Comparison of ENCODE assay signal across 19 cellular contexts in the genomic region with DNA sequence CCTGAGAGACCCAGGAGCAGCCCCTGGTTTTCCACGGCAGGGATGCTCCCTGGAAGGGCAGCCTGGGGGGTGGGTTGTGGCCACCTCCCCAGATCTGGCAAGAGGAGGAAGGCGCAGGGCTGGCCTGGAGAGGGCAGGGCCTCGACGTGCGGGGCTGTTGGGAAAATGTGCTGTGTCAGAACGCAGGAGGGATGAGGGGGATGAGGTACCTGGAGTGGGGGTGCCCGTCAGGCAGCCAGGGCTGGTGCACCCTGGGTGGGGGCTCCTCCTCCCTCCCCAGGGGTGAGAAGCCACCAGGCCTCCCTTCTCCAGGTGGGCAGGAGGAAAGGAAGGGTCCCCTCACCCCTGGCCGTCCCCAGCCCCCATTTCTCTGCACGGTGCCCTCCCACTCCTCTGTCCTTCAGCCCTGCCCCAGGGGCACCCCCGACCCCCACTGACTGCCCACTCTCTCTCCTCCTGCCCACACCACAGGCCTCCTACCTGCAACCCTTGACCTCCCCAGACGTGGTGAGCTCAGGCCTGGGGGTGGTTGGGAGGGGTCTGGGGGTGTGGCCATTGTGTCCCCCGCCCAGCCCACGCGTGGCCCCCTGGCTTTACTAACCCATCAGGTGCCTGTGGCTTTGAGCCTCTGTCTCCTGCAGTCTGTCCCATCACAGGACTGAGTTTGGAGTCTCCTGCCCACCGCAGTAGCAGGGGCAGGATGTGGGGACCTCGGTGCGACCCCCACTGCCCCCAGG. TPM values are rescaled to one million over a fixed set of nuclear protein-coding genes. Genes with fewer than 3 reads are reported as not detected.
DNase-seq lines count a peak whose midpoint lies in the region; ATAC-seq and TF ChIP-seq lines count a peak whose summit lies in the region.
"Had no signal": no experiment of that assay in that cellular context is flagged by ENCODE, and none has a peak within 500 bp of the region (broad histone marks: within the 10 kb centered on the region; RNA-seq: fewer than 3 reads in every experiment).

No MANE protein-coding gene starts in this region.

- intact Hi-C loops in left ventricle myocardium inferior (cut with micrococcal nuclease) = no loop called here
- intact Hi-C loops in right cardiac atrium (cut with DNase I) = loop anchor here in 1 of 4 donors (5.0 kb wide), 1 partner anchor 37 kb away; no protein-coding TSS in a partner anchor
- intact Hi-C loops in colonic mucosa (cut with DNase I) = no loop called here
- intact Hi-C loops in gastrocnemius medialis (cut with DNase I; ENCODE audit: low total_unique reads) = no loop called here
- intact Hi-C loops in upper lobe of right lung (cut with DNase I) = no loop called here
- intact Hi-C loops in psoas muscle (cut with DNase I) = loop anchor here in 1 of 2 donors (5.0 kb wide), 1 partner anchor 37 kb away; no protein-coding TSS in a partner anchor

- H3K4me3 ChIP-seq in left ventricle myocardium inferior (no peak overlapping the region), right cardiac atrium (ENCODE audit: low read length) (no peak overlapping the region), colonic mucosa (no peak overlapping the region), gastrocnemius medialis (no peak overlapping the region), upper lobe of right lung (no peak overlapping the region), psoas muscle (no peak overlapping the region)

- H3K27me3 ChIP-seq in left ventricle myocardium inferior (ENCODE audit: low read depth) (no peaks in the 10 kb centered on the region), right cardiac atrium (ENCODE audit: control insufficient read depth, insufficient read depth) (no peaks in the 10 kb centered on the region), colonic mucosa (no peaks in the 10 kb centered on the region), gastrocnemius medialis (no peaks in the 10 kb centered on the region), upper lobe of right lung (no peaks in the 10 kb centered on the region), psoas muscle (ENCODE audit: insufficient read depth in 3 of 3, low read length in 2 of 3) (no peaks in the 10 kb centered on the region)

- H3K9me3 ChIP-seq in left ventricle myocardium inferior (replicated peaks) (no peaks in the 10 kb centered on the region), right cardiac atrium (ENCODE audit: control insufficient read depth, low read length) (no peaks in the 10 kb centered on the region), colonic mucosa (no peaks in the 10 kb centered on the region), gastrocnemius medialis (no peaks in the 10 kb centered on the region), upper lobe of right lung (no peaks in the 10 kb centered on the region), psoas muscle (no peaks in the 10 kb centered on the region)

- TF ChIP-seq POLR2A in gastrocnemius medialis (IDR thresholded peaks at IDR 0.05) = no peak

- no peaks in the 10 kb centered on the region for H3K36me3 ChIP-seq in left ventricle myocardium inferior
- H3K36me3 ChIP-seq in colonic mucosa = no peaks in the 10 kb centered on the region
- no peaks in the 10 kb centered on the region for H3K36me3 ChIP-seq in gastrocnemius medialis
- H3K36me3 ChIP-seq in upper lobe of right lung = no peaks in the 10 kb centered on the region
- no peaks in the 10 kb centered on the region for H3K36me3 ChIP-seq in psoas muscle (ENCODE audit: insufficient read depth in 1 of 2, low read depth in 1 of 2)

- no peak overlapping the region for H3K9ac ChIP-seq in colonic mucosa (ENCODE audit: low read depth in 2 of 2, low read length in 2 of 2)

- in situ Hi-C loops in gastrocnemius medialis (cut with MboI; ENCODE audit: low sequenced_read_pairs in 4 of 4) = no loop called here

- peaks cover 62% of the 10 kb centered on the region for H3K4me1 ChIP-seq in left ventricle myocardium inferior
- peaks cover 2% of the 10 kb centered on the region for H3K4me1 ChIP-seq in right cardiac atrium (ENCODE audit: control insufficient read depth, insufficient read depth, low read length)
- peaks cover 8% of the 10 kb centered on the region for H3K4me1 ChIP-seq in colonic mucosa
- peaks cover 16 to 29% of the 10 kb centered on the region in 2 donors for H3K4me1 ChIP-seq in gastrocnemius medialis
- peaks cover 27% of the 10 kb centered on the region for H3K4me1 ChIP-seq in upper lobe of right lung
- H3K4me1 ChIP-seq in psoas muscle = peaks cover 21% of the 10 kb centered on the region

- TF ChIP-seq CTCF in left ventricle myocardium inferior (IDR thresholded peaks at IDR 0.05; ENCODE audit: borderline replicate concordance) = no peak
- TF ChIP-seq CTCF in colonic mucosa (IDR thresholded peaks at IDR 0.05) = no peak
- no peak for TF ChIP-seq CTCF in gastrocnemius medialis (IDR thresholded peaks at IDR 0.05 in 4 of 5, conservative IDR thresholded peaks at IDR 0.05 in 1 of 5)
- TF ChIP-seq CTCF in upper lobe of right lung (IDR thresholded peaks at IDR 0.05) = no peak
- TF ChIP-seq CTCF in psoas muscle (IDR thresholded peaks at IDR 0.05) = no peak

- WGBS in right cardiac atrium = 86% methylated on average over 17 of the region's 17 CpGs
- WGBS in psoas muscle, 3 donors = 83 to 84% (median 83%) methylated on average over 15 to 17 of the region's 17 CpGs

- H3K27ac ChIP-seq in left ventricle myocardium inferior (replicated peaks) = peak overlapping the region; percentile 89
- H3K27ac ChIP-seq in right cardiac atrium (ENCODE audit: low read length) = no peak overlapping the region
- peak overlapping the region; percentile 32 for H3K27ac ChIP-seq in colonic mucosa
- H3K27ac ChIP-seq in gastrocnemius medialis = peak overlapping the region; percentile 60 to 78 (median 76)
- H3K27ac ChIP-seq in upper lobe of right lung = peak overlapping the region; percentile 70
- no peak overlapping the region for H3K27ac ChIP-seq in psoas muscle
- H3K27ac ChIP-seq: HL-60 had no signal

- DNase-seq in left ventricle myocardium inferior (no peak), right cardiac atrium (no peak), colonic mucosa (no peak), gastrocnemius medialis (no peak), upper lobe of right lung (no peak), NOMO-1 treated with DMSO at 0.1 percent for 48 hours (lab: John Stamatoyannopoulos, UW; ENCODE audit: unreplicated experiment) (no peak), psoas muscle (no peak), NOMO-1 treated with dmso at 0.1 percent for 144 hours (lab: John Stamatoyannopoulos, UW; ENCODE audit: unreplicated experiment) (no peak)
- DNase-seq: Calu3; CD4-positive, CD25-positive, alpha-beta regulatory T cell; DMS79 treated with DMSO at 0.1 percent for 48 hours; GOT3; HFFc6; KBM-7; NCI-H1092 treated with DMSO at 0.1 percent for 48 hours; NCI-H345; NCI-H526 treated with DMSO at 0.1 percent for 48 hours; PC-3 had no signal

- no peak for ATAC-seq in right cardiac atrium
- ATAC-seq in gastrocnemius medialis = no peak
- no peak for ATAC-seq in upper lobe of right lung
- no peak for ATAC-seq in psoas muscle
- ATAC-seq: PC-3 had no signal

RNA-seq across cellular contexts. Expression of a gene that starts 39.6 kb away (rescaled TPM):
- total RNA-seq in left ventricle myocardium inferior (7.3 TPM), right cardiac atrium (10 to 100 TPM in 2 of 4 donors, 1 to 10 TPM in 2; 8.3 to 12.8 (median 9.4) TPM), colonic mucosa (10 to 100 TPM; 12.5 to 26.3 TPM), gastrocnemius medialis (1 to 10 TPM; 2.5 to 8.4 (median 5.8) TPM), upper lobe of right lung (23.3 TPM), psoas muscle (10 to 100 TPM in 1 of 4 donors, 1 to 10 TPM in 3; 6.0 to 10.7 (median 7.7) TPM)
- polyA plus RNA-seq in right cardiac atrium (8.7 TPM), psoas muscle (1 to 10 TPM; 2.8 to 6.6 (median 4.1) TPM)
- polyA plus RNA-seq: CD4-positive, CD25-positive, alpha-beta regulatory T cell had no signal

Comparison
In these comparisons a context has a peak if more than half of its experiments do, and no peak if none do; other contexts are left out.
1. H3K27ac ChIP-seq: peak in left ventricle myocardium inferior (single experiment), colonic mucosa (single experiment), gastrocnemius medialis (4 of 4) and upper lobe of right lung (single experiment); none in right cardiac atrium (single experiment) and psoas muscle (single experiment).